ENCODE assay signal across 15 cellular contexts in the genomic region with DNA sequence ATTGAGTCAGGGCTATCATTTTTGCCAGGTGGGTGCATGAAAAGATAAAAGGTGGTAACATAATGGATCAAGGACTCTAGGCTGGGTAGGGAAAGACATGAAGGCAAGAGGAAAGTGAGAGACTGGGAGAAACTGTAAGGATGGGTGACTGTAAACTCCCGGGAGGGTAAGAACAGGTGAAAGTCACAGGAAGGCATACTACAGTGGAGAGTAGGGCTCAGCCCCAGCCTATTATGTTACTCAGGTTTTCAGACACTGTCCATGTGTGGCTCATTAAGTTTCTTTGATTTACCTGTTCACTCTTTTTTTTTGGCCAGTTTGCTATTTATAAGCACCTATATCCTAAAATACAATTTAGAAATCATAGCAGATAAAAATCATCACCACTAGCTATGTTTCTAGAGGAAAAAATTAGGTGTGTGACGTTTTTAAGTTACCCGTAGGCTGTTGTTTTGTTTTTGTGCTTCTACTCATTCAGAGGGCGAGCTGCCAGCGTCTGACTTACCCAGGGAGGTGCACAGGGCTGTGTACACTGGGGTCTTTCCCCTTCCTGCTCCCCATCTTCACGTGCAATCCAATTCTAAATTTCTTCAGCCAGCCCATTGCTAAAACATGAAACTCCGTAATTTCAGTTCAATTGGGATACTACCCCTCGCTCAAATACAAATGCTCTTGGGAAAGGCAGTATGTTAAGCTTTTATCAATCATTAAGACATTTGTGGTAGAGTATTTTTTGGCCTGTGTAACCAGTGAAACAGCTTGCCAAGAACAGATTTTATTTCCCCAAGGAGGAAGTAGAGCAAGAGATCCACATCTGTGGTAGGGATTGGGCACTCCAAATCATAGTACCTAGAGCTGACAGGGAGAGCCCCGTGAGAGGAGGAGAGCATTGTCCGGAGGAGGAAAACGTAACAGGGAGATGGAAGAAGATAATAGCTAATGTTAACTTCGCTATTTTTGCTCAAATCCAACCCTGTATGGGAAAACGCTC. TPM values are rescaled to one million over a fixed set of nuclear protein-coding genes. Genes with fewer than 3 reads are reported as not detected.
DNase-seq lines count a peak whose midpoint lies in the region; FAIRE-seq and TF ChIP-seq lines count a peak whose summit lies in the region.
"Had no signal": no experiment of that assay in that cellular context is flagged by ENCODE, and none has a peak within 500 bp of the region (broad histone marks: within the 10 kb centered on the region; RNA-seq: fewer than 3 reads in every experiment).

No MANE protein-coding gene starts in this region.

- H3K27ac ChIP-seq in endothelial cell of umbilical vein (ENCODE audit: insufficient read depth, low read depth, low read length) (peak overlapping the region; percentile 43), A673 (ENCODE audit: low read depth, low read length, poor library complexity, severe bottlenecking) (no peak overlapping the region)
- H3K27ac ChIP-seq: colonic mucosa, hepatocyte, transverse colon had no signal

- peak; percentile 52 for FAIRE-seq in endothelial cell of umbilical vein (lab: Jason Lieb, UNC)

- H3K36me3 ChIP-seq in endothelial cell of umbilical vein (ENCODE audit: control insufficient read depth in 2 of 2, extremely low read depth in 1 of 2, insufficient read depth in 2 of 2, low read length in 2 of 2) (peaks cover 0 to 5% of the 10 kb centered on the region in 2 experiments), A673 (ENCODE audit: insufficient read depth, low read length, poor library complexity, severe bottlenecking) (no peaks in the 10 kb centered on the region)

- H3K4me2 ChIP-seq in endothelial cell of umbilical vein (ENCODE audit: insufficient read depth, low read length) = peak overlapping the region; percentile 46
- H3K4me2 ChIP-seq: hepatocyte had no signal

- H3K36me3 Mint-ChIP-seq in type B pancreatic cell = peaks cover 9% of the 10 kb centered on the region

- CTCF ChIA-PET in endothelial cell of umbilical vein (lab: Charles Lee) (interaction anchor here (0.6 to 2.1 kb wide), 10 partner anchors 25 to 118 kb away, joined by 3 to 18 read pairs (median 5); partner anchors contain the start of gene MOSMO), A673 (lab: Charles Lee) (no interaction called here)

- POLR2A ChIA-PET in endothelial cell of umbilical vein (lab: Charles Lee) (no interaction called here), A673 (lab: Charles Lee; ENCODE audit: low non-redundant PET) (no interaction called here)

- H3K4me3 ChIP-seq in endothelial cell of umbilical vein (replicated peaks in 1 of 3; ENCODE audit: insufficient read depth in 1 of 3, low read depth in 1 of 3, low read length in 3 of 3) = no peak overlapping the region
- H3K4me3 ChIP-seq in A673 (ENCODE audit: low read depth, low read length, poor library complexity, severe bottlenecking) = no peak overlapping the region
- H3K4me3 ChIP-seq: colonic mucosa, hepatocyte, transverse colon had no signal

- intact Hi-C loops in endothelial cell of umbilical vein (cut with micrococcal nuclease) (no loop called here), A673 (cut with micrococcal nuclease; ENCODE audit: unreplicated experiment) (loop anchor here (5.0 kb wide), 1 partner anchor 118 kb away; the partner anchor contains the start of gene UQCRC2)

- H3K27ac Mint-ChIP-seq in type B pancreatic cell = no peak overlapping the region
- H3K27ac Mint-ChIP-seq: activated CD4-positive, alpha-beta T cell treated with anti-CD3 and anti-CD28 coated beads, Interleukin-2, amount 10 ng/mL, durations not matched to agents 24 days and 14 days; B cell had no signal

- H3K9me3 ChIP-seq in endothelial cell of umbilical vein (replicated peaks; ENCODE audit: control insufficient read depth, insufficient read depth, low read length) = no peaks in the 10 kb centered on the region
- no peaks in the 10 kb centered on the region for H3K9me3 ChIP-seq in A673 (ENCODE audit: low read depth, low read length, poor library complexity, severe bottlenecking)
- H3K9me3 ChIP-seq: colonic mucosa, transverse colon had no signal

- dilution Hi-C loops in endothelial cell of umbilical vein (cut with MboI; ENCODE audit: extremely low pct_ligation_motif_present, low sequenced_read_pairs) = no loop called here

- no peak for TF ChIP-seq POLR2A in endothelial cell of umbilical vein (IDR thresholded peaks at IDR 0.05; ENCODE audit: low read depth, low read length)

- no peaks in the 10 kb centered on the region for H4K20me1 ChIP-seq in endothelial cell of umbilical vein (replicated peaks; ENCODE audit: control insufficient read depth, extremely low read depth, insufficient read depth, low read length)

- H3K9me1 ChIP-seq in endothelial cell of umbilical vein (replicated peaks; ENCODE audit: control insufficient read depth, extremely low read depth, insufficient read depth, low read length) = no peaks in the 10 kb centered on the region

- DNase-seq in ACHN (peak; percentile 54), NCI-H2171 (lab: John Stamatoyannopoulos, UW) (peak; percentile 62), endothelial cell of umbilical vein (ENCODE audit: low read depth, low spot score) (peak; percentile 57), lung microvascular endothelial cell (ENCODE audit: low read depth in 2 of 2) (peak; percentile 23 to 29), A673 (ENCODE audit: low spot score) (no peak), DMS153 treated with DMSO at 0.1 percent for 48 hours (lab: John Stamatoyannopoulos, UW; ENCODE audit: unreplicated experiment) (no peak), type B pancreatic cell (ENCODE audit: extremely low spot score, unreplicated experiment) (no peak)
- DNase-seq in effector CD8-positive, alpha-beta T cell (lab: John Stamatoyannopoulos, UW) = no peak
- DNase-seq: activated CD4-positive, alpha-beta T cell treated with anti-CD3 and anti-CD28 coated beads, Interleukin-2, amount 10 ng/mL, durations not matched to agents 24 days and 14 days; activated gamma-delta T cell treated with Interleukin-2 at 50 U/mL for 16 hours; colonic mucosa; Kasumi-1; transverse colon had no signal

- H3K9me3 Mint-ChIP-seq in type B pancreatic cell = peaks cover 4% of the 10 kb centered on the region
- H3K9me3 Mint-ChIP-seq: activated CD4-positive, alpha-beta T cell treated with anti-CD3 and anti-CD28 coated beads, Interleukin-2, amount 10 ng/mL, durations not matched to agents 24 days and 14 days had no signal

- no peak overlapping the region for H3K4me3 Mint-ChIP-seq in type B pancreatic cell
- H3K4me3 Mint-ChIP-seq: activated CD4-positive, alpha-beta T cell treated with anti-CD3 and anti-CD28 coated beads, Interleukin-2, amount 10 ng/mL, durations not matched to agents 24 days and 14 days; B cell had no signal

- peaks cover 79% of the 10 kb centered on the region for H3K79me2 ChIP-seq in endothelial cell of umbilical vein (ENCODE audit: control insufficient read depth, insufficient read depth, low read length)

- H3K9ac ChIP-seq in endothelial cell of umbilical vein (replicated peaks; ENCODE audit: extremely low read depth, insufficient read depth, low read length) = peak overlapping the region; percentile 19

- H3K4me1 ChIP-seq in endothelial cell of umbilical vein (ENCODE audit: control insufficient read depth, extremely low read depth, insufficient read depth, low read length) (peaks cover 46% of the 10 kb centered on the region), A673 (ENCODE audit: insufficient read depth, low read length, poor library complexity, severe bottlenecking) (no peaks in the 10 kb centered on the region)
- H3K4me1 ChIP-seq: colonic mucosa, transverse colon had no signal

- no peaks in the 10 kb centered on the region for H3K4me1 Mint-ChIP-seq in type B pancreatic cell (ENCODE audit: unreplicated experiment)
- H3K4me1 Mint-ChIP-seq: activated CD4-positive, alpha-beta T cell treated with anti-CD3 and anti-CD28 coated beads, Interleukin-2, amount 10 ng/mL, durations not matched to agents 24 days and 14 days; B cell had no signal

- no peaks in the 10 kb centered on the region for H3K27me3 Mint-ChIP-seq in type B pancreatic cell
- H3K27me3 Mint-ChIP-seq: activated CD4-positive, alpha-beta T cell treated with anti-CD3 and anti-CD28 coated beads, Interleukin-2, amount 10 ng/mL, durations not matched to agents 24 days and 14 days; B cell had no signal

- TF ChIP-seq CTCF in endothelial cell of umbilical vein (IDR thresholded peaks at IDR 0.05; ENCODE audit: extremely low read depth in 1 of 2, insufficient read depth in 1 of 2, low read depth in 1 of 2, low read length in 2 of 2) (no peak), A673 (conservative IDR thresholded peaks at IDR 0.05; ENCODE audit: low read depth, low read length) (no peak), type B pancreatic cell (conservative IDR thresholded peaks at IDR 0.05) (no peak)

- BruUV-seq in endothelial cell of umbilical vein (replicated peaks; lab: Mats Ljungman, UMichigan) (no TSS peak), A673 (replicated peaks; lab: Mats Ljungman, UMichigan) (no TSS peak)

- H3K27me3 ChIP-seq in endothelial cell of umbilical vein (ENCODE audit: control insufficient read depth in 2 of 2, insufficient read depth in 2 of 2, low read length in 2 of 2) = no peaks in the 10 kb centered on the region
- H3K27me3 ChIP-seq in A673 (replicated peaks; ENCODE audit: insufficient read depth, low read depth, low read length, poor library complexity) = no peaks in the 10 kb centered on the region
- H3K27me3 ChIP-seq: colonic mucosa, hepatocyte, transverse colon had no signal

- in situ Hi-C loops in ACHN (cut with HindIII; ENCODE audit: low pct_ligation_motif_present, low pct_unique_long_range_greater_than_20kb, low sequenced_read_pairs) = no loop called here

- no peak overlapping the region for H2AFZ ChIP-seq in endothelial cell of umbilical vein (ENCODE audit: low read depth, low read length)
- H2AFZ ChIP-seq: hepatocyte had no signal

TF ChIP-seq in endothelial cell of umbilical vein, 7 proteins besides CTCF, POLR2A, EP300 and RAD21 (continues in another document):
- no peak for TF ChIP-seq JUN (IDR thresholded peaks at IDR 0.05; ENCODE audit: borderline replicate concordance, insufficient read depth, insufficient read length, low read depth)
- TF ChIP-seq GATA2 (IDR thresholded peaks at IDR 0.05; ENCODE audit: insufficient read depth, insufficient read length, low read depth, low read length) = no peak
- TF ChIP-seq FOS (IDR thresholded peaks at IDR 0.05; ENCODE audit: borderline replicate concordance, insufficient read depth, low read length) = no peak

RNA-seq across cellular contexts. Expression of gene VWA3A, which starts 21.7 kb away (rescaled TPM):
- total RNA-seq in endothelial cell of umbilical vein (0.46 and 0.84 TPM in 2 replicates), lung microvascular endothelial cell (not detected in 2 replicates), A673 (2021) (0.57 and 0.64 TPM in 2 replicates), type B pancreatic cell (ENCODE audit: low replicate concordance) (0.55 and 4.7 TPM in 2 replicates)
- 0.02 and 0.12 TPM in 2 replicates for polyA plus RNA-seq in endothelial cell of umbilical vein
- 0.01 TPM in 1 of 2 replicates, not detected in the other for polyA plus RNA-seq in endothelial cell of umbilical vein (2011; cell fraction: cytosol; rRNA removed)
- polyA plus RNA-seq in endothelial cell of umbilical vein (2011; cell fraction: nucleus; rRNA removed) = 0.11 and 0.18 TPM in 2 replicates
- polyA plus RNA-seq in endothelial cell of umbilical vein (2012) = not detected in 2 replicates
- not detected in 2 replicates for polyA minus RNA-seq in endothelial cell of umbilical vein
- not detected for polyA minus RNA-seq in endothelial cell of umbilical vein (2011; cell fraction: cytosol; rRNA and poly(A)+ RNA removed)
- polyA minus RNA-seq in endothelial cell of umbilical vein (2011; cell fraction: nucleus; rRNA and poly(A)+ RNA removed) = not detected in 2 replicates
- total RNA-seq: activated CD4-positive, alpha-beta T cell treated with anti-CD3 and anti-CD28 coated beads, Interleukin-2, amount 10 ng/mL, durations not matched to agents 24 days and 14 days; colonic mucosa had no signal
- polyA plus RNA-seq: hepatocyte had no signal

Comparison
In these comparisons a context has a peak if more than half of its experiments do, and no peak if none do; other contexts are left out.
1. DNase-seq: peak in ACHN (single experiment), NCI-H2171 (single experiment), endothelial cell of umbilical vein (single experiment) and lung microvascular endothelial cell (2 of 2); none in A673 (single experiment), DMS153 treated with DMSO at 0.1 percent for 48 hours (single experiment), type B pancreatic cell (single experiment) and effector CD8-positive, alpha-beta T cell (single experiment).